Comparison of ENCODE assay signal across 34 cellular contexts in genomic region chr4:41927761-41928499, GRCh38. TPM values are rescaled to one million over a fixed set of nuclear protein-coding genes. Genes with fewer than 3 reads are reported as not detected.
"Had no signal": no experiment of that assay in that cellular context is flagged by ENCODE, and none has a peak within 500 bp of the region (broad histone marks: within the 10 kb centered on the region; RNA-seq: fewer than 3 reads in every experiment).

No MANE protein-coding gene starts in this region.

- H3K4me3 ChIP-seq: cardiac muscle cell, colonic mucosa, Peyer's patch had no signal

- H3K36me3 ChIP-seq: brain microvascular endothelial cell, cardiac muscle cell, colonic mucosa, Peyer's patch had no signal

- H3K9me3 ChIP-seq: colonic mucosa, Peyer's patch had no signal

- H3K27me3 Mint-ChIP-seq: activated naive CD8-positive, alpha-beta T cell treated with anti-CD3 and anti-CD28 coated beads for 36 hours had no signal

- H3K4me3 Mint-ChIP-seq: activated B cell treated with CpG ODN at 0.5 μM for 24 hours; activated CD8-positive, alpha-beta T cell treated with anti-CD3 and anti-CD28 coated beads for 36 hours; activated naive CD8-positive, alpha-beta T cell treated with anti-CD3 and anti-CD28 coated beads for 36 hours; activated T-cell treated with anti-CD3 and anti-CD28 coated beads, Interleukin-2, amount 50 U/mL, for 72 hours; activated T-helper 17 cell treated with anti-CD3 and anti-CD28 coated beads, Interleukin-2, amount 50 U/mL, for 72 hours; central memory CD8-positive, alpha-beta T cell had no signal

- H3K27ac Mint-ChIP-seq: activated B cell treated with CpG ODN at 0.5 μM for 24 hours; activated CD8-positive, alpha-beta T cell treated with anti-CD3 and anti-CD28 coated beads for 36 hours; activated naive CD8-positive, alpha-beta T cell treated with anti-CD3 and anti-CD28 coated beads for 36 hours; activated T-cell treated with anti-CD3 and anti-CD28 coated beads, Interleukin-2, amount 50 U/mL, for 72 hours; activated T-helper 17 cell treated with anti-CD3 and anti-CD28 coated beads, Interleukin-2, amount 50 U/mL, for 72 hours had no signal

- DNase-seq: activated B cell treated with CpG ODN at 0.5 μM for 24 hours; activated CD4-positive, alpha-beta T cell treated with anti-CD3 and anti-CD28 coated beads for 4 hours; activated CD4-positive, alpha-beta T cell treated with anti-CD3 and anti-CD28 coated beads, Interleukin-2, amount 50 U/mL, for 4 hours; activated CD4-positive, CD25-positive, alpha-beta regulatory T cell treated with anti-CD3 and anti-CD28 coated beads, Interleukin-2, amount 50 U/mL, for 72 hours; activated CD8-positive, alpha-beta T cell treated with anti-CD3 and anti-CD28 coated beads for 36 hours; activated effector memory CD4-positive, alpha-beta T cell treated with anti-CD3 and anti-CD28 coated beads, Interleukin-2, amount 50 U/mL, for 16 hours; activated naive CD4-positive, alpha-beta T cell; activated naive CD4-positive, alpha-beta T cell treated with anti-CD3 and anti-CD28 coated beads, Interleukin-2, amount 50 U/mL, for 16 hours; activated naive CD8-positive, alpha-beta T cell treated with anti-CD3 and anti-CD28 coated beads for 36 hours; activated T-cell treated with anti-CD3 and anti-CD28 coated beads, Interleukin-2, amount 50 U/mL, for 1 hour; activated T-cell treated with anti-CD3 and anti-CD28 coated beads, Interleukin-2, amount 50 U/mL, for 72 hours; amniotic stem cell; aorta; brain microvascular endothelial cell; colonic mucosa; NCI-H1105; NCI-H1417 treated with DMSO at 0.1 percent for 48 hours; NCI-H187 treated with DMSO at 0.1 percent for 48 hours; NCI-H2081; NCI-H345; NCI-H524 treated with DMSO at 0.1 percent for 48 hours; Peyer's patch; SIG-M5; SW 1271; T-helper 1 cell; T-helper 2 cell; T-helper 9 cell had no signal

- H3K9me3 Mint-ChIP-seq: activated B cell treated with CpG ODN at 0.5 μM for 24 hours; activated CD8-positive, alpha-beta T cell treated with anti-CD3 and anti-CD28 coated beads for 36 hours; activated naive CD8-positive, alpha-beta T cell treated with anti-CD3 and anti-CD28 coated beads for 36 hours; central memory CD8-positive, alpha-beta T cell had no signal

- H3K4me1 Mint-ChIP-seq: activated B cell treated with CpG ODN at 0.5 μM for 24 hours; activated T-helper 17 cell treated with anti-CD3 and anti-CD28 coated beads, Interleukin-2, amount 50 U/mL, for 72 hours; central memory CD8-positive, alpha-beta T cell had no signal

- H3K27me3 ChIP-seq: brain microvascular endothelial cell, colonic mucosa, Peyer's patch had no signal

- H3K27ac ChIP-seq: brain microvascular endothelial cell, cardiac muscle cell, colonic mucosa, Peyer's patch, RWPE1, VCaP had no signal

- ATAC-seq: activated CD8-positive, alpha-beta T cell treated with anti-CD3 and anti-CD28 coated beads for 36 hours; activated T-cell treated with anti-CD3 and anti-CD28 coated beads, Interleukin-2, amount 50 U/mL, for 72 hours; activated T-helper 17 cell treated with anti-CD3 and anti-CD28 coated beads, Interleukin-2, amount 50 U/mL, for 72 hours; Right ventricle myocardium inferior had no signal

- H3K36me3 Mint-ChIP-seq: activated naive CD8-positive, alpha-beta T cell treated with anti-CD3 and anti-CD28 coated beads for 36 hours had no signal

- H3K4me1 ChIP-seq: colonic mucosa, Peyer's patch had no signal

RNA-seq across cellular contexts. Expression of gene DCAF4L1, which starts 53.6 kb away (rescaled TPM):
- total RNA-seq: chondrocyte had no signal
